In the genomic region with DNA sequence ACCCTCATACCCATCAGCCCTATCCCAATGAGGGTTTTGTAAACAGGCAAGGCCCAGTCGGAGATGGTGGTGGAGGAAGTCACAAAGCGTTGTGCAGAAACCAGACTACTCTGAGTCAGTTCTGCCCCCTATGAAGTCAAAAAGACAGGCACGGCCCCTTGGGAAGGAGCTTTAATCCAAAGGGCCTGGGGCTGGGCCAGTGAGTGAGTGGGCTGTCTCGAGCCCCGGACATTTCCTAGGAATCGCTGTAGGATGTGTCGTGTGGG, we compare ENCODE assay signal across 8 cellular contexts. TPM values are rescaled to one million over a fixed set of nuclear protein-coding genes. Genes with fewer than 3 reads are reported as not detected.
DNase-seq lines count a peak whose midpoint lies in the region; ATAC-seq lines count a peak whose summit lies in the region.

No MANE protein-coding gene starts in this region.

- intact Hi-C loops in posterior vena cava (cut with DNase I) = loop anchor here (2.0 to 10.0 kb wide), 4 partner anchors 57 to 439 kb away; a partner anchor contains a TSS

- peak overlapping the region; percentile 49 to 76 (median 59) for H3K4me3 ChIP-seq in skeletal muscle tissue (ENCODE audit: low read length in 3 of 3)

- H3K9ac ChIP-seq in skeletal muscle tissue (ENCODE audit: low read depth in 1 of 3, low read length in 3 of 3) = peak overlapping the region in 2 of 3 donors; percentile 28 to 91

- no peaks in the 10 kb centered on the region for H3K9me3 ChIP-seq in skeletal muscle tissue (ENCODE audit: control insufficient read depth in 3 of 3, low read length in 3 of 3)

- peak overlapping the region; percentile 97 for H3K27ac ChIP-seq in skeletal muscle tissue (ENCODE audit: low read depth, low read length)

- H3K36me3 ChIP-seq in skeletal muscle tissue (ENCODE audit: control insufficient read depth in 3 of 3, insufficient read depth in 3 of 3, low read length in 3 of 3) = peaks cover 0 to 4% (median 0%) of the 10 kb centered on the region in 3 donors

- no peaks in the 10 kb centered on the region for H3K27me3 ChIP-seq in skeletal muscle tissue (ENCODE audit: control insufficient read depth in 3 of 3, insufficient read depth in 3 of 3, low read length in 3 of 3)

- peak; percentile 47 for DNase-seq in H4 (ENCODE audit: low spot score)
- DNase-seq in SK-MEL-5 (ENCODE audit: low read depth, low spot score) = peak; percentile 49
- peak; percentile 74 for DNase-seq in fibroblast of the conjunctiva (ENCODE audit: low read depth)
- DNase-seq in T1000 (lab: John Stamatoyannopoulos, UW) = no peak
- DNase-seq in NCI-H1092 (lab: John Stamatoyannopoulos, UW) = no peak
- no peak for DNase-seq in posterior vena cava (ENCODE audit: low spot score)

- in situ Hi-C loops in SK-MEL-5 (cut with HindIII; ENCODE audit: low pct_unique_long_range_greater_than_20kb, low sequenced_read_pairs) = no loop called here

- no peak for ATAC-seq in GM21381 (IDR thresholded peaks at IDR 0.05; ENCODE audit: unreplicated experiment)

- H3K4me1 ChIP-seq in skeletal muscle tissue (ENCODE audit: control insufficient read depth in 3 of 3, insufficient read depth in 3 of 3, low read length in 3 of 3) = peaks cover 45 to 70% (median 53%) of the 10 kb centered on the region in 3 donors

RNA-seq across cellular contexts. Expression of a gene that starts 0.4 kb away (rescaled TPM):
- 45.1 and 62.6 TPM in 2 replicates for total RNA-seq in H4 (2014; rRNA removed; shearing (Covaris generic))
- 56.4 and 68.3 TPM in 2 replicates for total RNA-seq in SK-MEL-5 (2014; rRNA removed; shearing (Covaris generic))
- 137 and 175 TPM in 2 replicates for polyA plus RNA-seq in SK-MEL-5 (2015; cell fraction: cytosol; rRNA removed)
- 108 and 120 TPM in 2 replicates for polyA plus RNA-seq in SK-MEL-5 (2015; cell fraction: nucleus; rRNA removed)
- 21.9 TPM for total RNA-seq in skeletal muscle tissue
- 10 to 100 TPM; 64.9 to 67.3 TPM for total RNA-seq in posterior vena cava

RNA-seq across cellular contexts. Expression of a gene that starts 50.3 kb away (rescaled TPM):
- total RNA-seq in H4 (2014; rRNA removed; shearing (Covaris generic)) = 16.9 and 17.7 TPM in 2 replicates
- 33.1 and 35.5 TPM in 2 replicates for total RNA-seq in SK-MEL-5 (2014; rRNA removed; shearing (Covaris generic))
- 19.1 and 26.3 TPM in 2 replicates for polyA plus RNA-seq in SK-MEL-5 (2015; cell fraction: cytosol; rRNA removed)
- polyA plus RNA-seq in SK-MEL-5 (2015; cell fraction: nucleus; rRNA removed) = 69.9 and 86.4 TPM in 2 replicates
- total RNA-seq in skeletal muscle tissue (37.1 TPM), posterior vena cava (10 to 100 TPM; 27.2 to 29.8 TPM)

Comparison
In these comparisons a context has a peak if more than half of its experiments do, and no peak if none do; other contexts are left out.
1. DNase-seq: peak in H4 (single experiment), SK-MEL-5 (single experiment) and fibroblast of the conjunctiva (single experiment); none in T1000 (single experiment), NCI-H1092 (single experiment) and posterior vena cava (single experiment).